Comparison of ENCODE assay signal across 21 cellular contexts in the genomic region with DNA sequence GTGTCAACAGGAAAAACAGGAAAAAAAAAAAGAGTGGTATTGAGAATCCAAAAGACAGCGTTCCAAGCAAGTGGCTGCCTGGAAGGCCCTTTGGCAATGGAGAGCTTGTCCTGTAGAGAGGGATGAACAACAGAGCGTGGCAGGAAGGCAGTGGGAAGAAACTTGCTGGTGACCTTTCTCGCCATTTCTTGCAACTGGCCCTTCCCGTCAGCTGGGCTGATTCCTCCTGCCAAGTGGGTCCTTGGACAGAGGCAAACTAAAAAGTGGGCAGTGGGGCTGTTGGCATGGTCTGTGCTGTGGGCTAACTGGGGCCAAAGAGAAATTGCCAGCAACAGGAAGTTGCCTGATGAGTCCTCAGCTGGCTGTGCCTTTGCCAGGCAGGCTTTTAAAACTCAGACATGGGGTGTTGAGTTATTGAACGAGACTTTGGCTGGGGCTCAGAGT. TPM values are rescaled to one million over a fixed set of nuclear protein-coding genes. Genes with fewer than 3 reads are reported as not detected.
DNase-seq lines count a peak whose midpoint lies in the region; ATAC-seq, FAIRE-seq and TF ChIP-seq lines count a peak whose summit lies in the region.
"Had no signal": no experiment of that assay in that cellular context is flagged by ENCODE, and none has a peak within 500 bp of the region (broad histone marks: within the 10 kb centered on the region; RNA-seq: fewer than 3 reads in every experiment).

No MANE protein-coding gene starts in this region.

- ATAC-seq in GM23338, result no peak
- ATAC-seq in GM18909 (IDR thresholded peaks at IDR 0.05; ENCODE audit: poor library complexity, unreplicated experiment), result no peak

- TF ChIP-seq CTCF in GM23338 (conservative IDR thresholded peaks at IDR 0.05; ENCODE audit: low read depth in 2 of 2) (no peak), RWPE1 (conservative IDR thresholded peaks at IDR 0.05; ENCODE audit: low read depth) (no peak)

- H3K4me2 ChIP-seq in GM23338, result no peak overlapping the region

- POLR2A ChIA-PET in RWPE1 (lab: Yijun Ruan, JAX; ENCODE audit: low non-redundant PET), result no interaction called here

- H3F3A ChIP-seq in GM23338 (replicated peaks; ENCODE audit: low read depth), result no peaks in the 10 kb centered on the region

- H3K4me1 Mint-ChIP-seq in GM23338, result peaks cover 29% of the 10 kb centered on the region

- no peaks in the 10 kb centered on the region for H3K79me2 ChIP-seq in GM23338 (replicated peaks; ENCODE audit: insufficient read depth)

- H3K9me3 Mint-ChIP-seq in GM23338, result no peaks in the 10 kb centered on the region
- H3K9me3 Mint-ChIP-seq: type B pancreatic cell had no signal

- H3K27me3 Mint-ChIP-seq in GM23338 (ENCODE audit: insufficient read depth, low read depth, poor library complexity), result peaks cover 9% of the 10 kb centered on the region

- no peak for DNase-seq in GM23338 (ENCODE audit: low spot score)
- peak in 45 of 56 donors; percentile 10 to 73 (median 45) for DNase-seq in amygdala (lab: John Stamatoyannopoulos, UW)
- DNase-seq in head of caudate nucleus, result peak in 26 of 42 donors; percentile 13 to 86 (median 50)
- DNase-seq in HTR-8/SVneo (ENCODE audit: insufficient read length, low spot score), result no peak
- DNase-seq in NCI-H748 (lab: John Stamatoyannopoulos, UW; ENCODE audit: unreplicated experiment), result no peak
- DNase-seq in RWPE1 (ENCODE audit: low spot score), result no peak
- DNase-seq: DMS79 treated with DMSO at 0.1 percent for 48 hours; islet precursor cell; mesendoderm; MM.1S; NCI-H526 treated with DMSO at 0.1 percent for 48 hours; Peyer's patch; stimulated activated CD4-positive, alpha-beta T cell treated with anti-CD3 and anti-CD28 coated beads, Interleukin-4, amount 100 ng/mL, for 4 hours had no signal

- H3K4me3 ChIP-seq in GM23338 (no peak overlapping the region), rectal smooth muscle tissue (ENCODE audit: low read length) (no peak overlapping the region)
- H3K4me3 ChIP-seq: BLaER1 treated with 17β-estradiol and CSF1 and Interleukin-3, amounts not matched to agents 10 nM and 100 nM; Peyer's patch; skin epidermis had no signal

- FAIRE-seq in HTR-8/SVneo (lab: Jason Lieb, UNC), result no peak
- FAIRE-seq: TTC549 had no signal

- H3K27ac ChIP-seq in GM23338 (ENCODE audit: low read depth) (no peak overlapping the region), rectal smooth muscle tissue (ENCODE audit: low read depth, low read length) (peak overlapping the region; percentile 31), RWPE1 (no peak overlapping the region)
- H3K27ac ChIP-seq: BLaER1 treated with 17β-estradiol and CSF1 and Interleukin-3, amounts not matched to agents 10 nM and 100 nM; Peyer's patch had no signal

- H3K36me3 ChIP-seq in GM23338 (ENCODE audit: insufficient read depth), result no peaks in the 10 kb centered on the region
- H3K36me3 ChIP-seq in rectal smooth muscle tissue (ENCODE audit: control insufficient read depth, insufficient read depth, low read length), result no peaks in the 10 kb centered on the region
- H3K36me3 ChIP-seq: BLaER1 treated with 17β-estradiol and CSF1 and Interleukin-3, amounts not matched to agents 10 nM and 100 nM had no signal

- no peaks in the 10 kb centered on the region for H3K9me2 ChIP-seq in GM23338 (ENCODE audit: insufficient read depth)

- peak overlapping the region; percentile 19 for H3K9ac ChIP-seq in rectal smooth muscle tissue (ENCODE audit: low read length)
- H3K9ac ChIP-seq: BLaER1 treated with 17β-estradiol and CSF1 and Interleukin-3, amounts not matched to agents 10 nM and 100 nM had no signal

- H3K27ac Mint-ChIP-seq in GM23338, result peak overlapping the region; percentile 58; the same call in 1 of the 2 replicates
- H3K27ac Mint-ChIP-seq: activated naive CD8-positive, alpha-beta T cell; type B pancreatic cell had no signal

- intact Hi-C loops in head of caudate nucleus (cut with DNase I), result no loop called here

- no peaks in the 10 kb centered on the region for H4K20me1 ChIP-seq in GM23338 (replicated peaks; ENCODE audit: insufficient read depth)
- H4K20me1 ChIP-seq: BLaER1 treated with 17β-estradiol and CSF1 and Interleukin-3, amounts not matched to agents 10 nM and 100 nM had no signal

- no peak overlapping the region for H2AFZ ChIP-seq in GM23338

- no peaks in the 10 kb centered on the region for H3K27me3 ChIP-seq in GM23338 (ENCODE audit: insufficient read depth)
- H3K27me3 ChIP-seq in rectal smooth muscle tissue (ENCODE audit: control insufficient read depth, insufficient read depth, low read length), result no peaks in the 10 kb centered on the region
- H3K27me3 ChIP-seq: BLaER1 treated with 17β-estradiol and CSF1 and Interleukin-3, amounts not matched to agents 10 nM and 100 nM; Peyer's patch had no signal

- peaks cover 4% of the 10 kb centered on the region for H3K36me3 Mint-ChIP-seq in GM23338 (ENCODE audit: low read depth)
- H3K36me3 Mint-ChIP-seq: activated naive CD8-positive, alpha-beta T cell; type B pancreatic cell had no signal

- CTCF ChIA-PET in RWPE1 (lab: Yijun Ruan, JAX), result interaction anchor here (0.6 kb wide), 1 partner anchor 16 kb away, joined by 7 read pairs; no protein-coding TSS in a partner anchor

- H3K4me3 Mint-ChIP-seq in GM23338, result no peak overlapping the region
- H3K4me3 Mint-ChIP-seq: activated naive CD8-positive, alpha-beta T cell; type B pancreatic cell had no signal

- H3K4me1 ChIP-seq in GM23338 (ENCODE audit: insufficient read depth), result peaks cover 4% of the 10 kb centered on the region; the same call in 1 of the 2 replicates
- H3K4me1 ChIP-seq in rectal smooth muscle tissue (ENCODE audit: control insufficient read depth, insufficient read depth, low read length), result peaks cover 2% of the 10 kb centered on the region
- H3K4me1 ChIP-seq: Peyer's patch had no signal

TF ChIP-seq in GM23338, 12 proteins besides CTCF, POLR2A, EP300 and RAD21:
- TF ChIP-seq NANOG (IDR thresholded peaks at IDR 0.05; ENCODE audit: borderline replicate concordance), result no peak

RNA-seq across cellular contexts. Expression of gene CLDN20, which starts 43.9 kb away (rescaled TPM):
- not detected in 2 replicates for total RNA-seq in GM23338 (2014; rRNA removed; shearing (Covaris generic))
- 0.17 and 0.23 TPM in 2 replicates for polyA plus RNA-seq in GM23338 (2016; fragmentation: Nextera tagmentation; extraction: Ambion mirVana)
- total RNA-seq: glomerular endothelial cell had no signal

Comparison
In these comparisons a context has a peak if more than half of its experiments do, and no peak if none do; other contexts are left out.
1. DNase-seq: peak in amygdala (45 of 56) and head of caudate nucleus (26 of 42); none in GM23338 (single experiment), HTR-8/SVneo (single experiment), NCI-H748 (single experiment) and RWPE1 (single experiment).